Comparison of ENCODE assay signal across 8 cellular contexts in the genomic region with DNA sequence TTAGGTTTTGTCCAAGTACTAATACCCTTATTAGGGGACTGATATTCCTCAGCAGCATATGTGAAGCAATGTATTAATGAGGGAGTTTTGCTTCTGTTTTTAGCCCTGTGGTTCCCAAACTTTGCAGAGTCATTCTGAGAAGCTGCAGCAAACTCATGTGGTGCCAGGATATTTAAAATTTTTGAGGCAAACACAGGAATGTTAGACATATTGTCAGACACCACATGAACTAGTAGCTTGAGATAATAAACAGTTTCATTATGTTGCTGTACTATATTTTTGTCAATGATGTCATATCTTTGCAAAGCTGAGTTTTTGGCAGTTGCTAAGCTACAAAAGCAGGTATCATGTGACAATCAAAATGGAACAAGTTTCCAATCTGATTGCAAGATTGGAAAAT. TPM values are rescaled to one million over a fixed set of nuclear protein-coding genes. Genes with fewer than 3 reads are reported as not detected.
DNase-seq lines count a peak whose midpoint lies in the region; ATAC-seq and TF ChIP-seq lines count a peak whose summit lies in the region.

No MANE protein-coding gene starts in this region.

- H3K36me3 ChIP-seq in heart left ventricle = peaks cover 0 to 65% (median 38%) of the 10 kb centered on the region in 9 donors

- CTCF ChIA-PET in HEK293T (lab: Yijun Ruan, JAX) = no interaction called here

- H3K9me3 ChIP-seq in heart left ventricle = no peaks in the 10 kb centered on the region

- intact Hi-C loops in heart left ventricle (cut with DNase I) = loop anchor here in 2 of 10 donors (5.0 kb wide), 1 partner anchor 36 kb away; the partner anchor contains the start of genes ATP6V1A (in 2 of the 2) and NAA50 (in 2 of the 2)
- intact Hi-C loops in left cardiac atrium (cut with DNase I) = no loop called here

- in situ Hi-C loops in KBM-7 (cut with MboI; ENCODE audit: low pct_unique_long_range_greater_than_20kb, low sequenced_read_pairs) = no loop called here

- H3K27ac ChIP-seq in heart left ventricle = peak overlapping the region in 8 of 12 donors; percentile 2 to 74 (median 27)

- H3K4me3 ChIP-seq in heart left ventricle = peak overlapping the region in 2 of 12 donors; percentile 1 to 19

- TF ChIP-seq POLR2A in heart left ventricle (IDR thresholded peaks at IDR 0.05) = no peak

- peak in 1 of 4 donors; percentile 37 for ATAC-seq in heart left ventricle
- ATAC-seq in left cardiac atrium = no peak

- H3K4me1 ChIP-seq in heart left ventricle = peaks cover 0 to 36% (median 12%) of the 10 kb centered on the region in 12 donors

- no peak for TF ChIP-seq CTCF in heart left ventricle (IDR thresholded peaks at IDR 0.05)

- H3K27me3 ChIP-seq in heart left ventricle = no peaks in the 10 kb centered on the region

- no peak for DNase-seq in heart left ventricle
- no peak for DNase-seq in left cardiac atrium
- DNase-seq in KBM-7 = peak; percentile 43
- DNase-seq in dermis blood vessel endothelial cell = peak; percentile 89
- DNase-seq in superior temporal gyrus (ENCODE audit: extremely low spot score) = peak; percentile 16
- DNase-seq in HEK293T (ENCODE audit: extremely low spot score) = no peak
- DNase-seq in NCI-H187 (lab: John Stamatoyannopoulos, UW) = no peak
- no peak for DNase-seq in NCI-H82 treated with DMSO at 0.1 percent for 48 hours (lab: John Stamatoyannopoulos, UW; ENCODE audit: unreplicated experiment)

- POLR2A ChIA-PET in HEK293T (lab: Yijun Ruan, JAX) = no interaction called here

TF ChIP-seq in HEK293T, 16 proteins besides CTCF, POLR2A, EP300 and RAD21:
- TF ChIP-seq SP1 (IDR thresholded peaks at IDR 0.05) (no peak), HDGF (IDR thresholded peaks at IDR 0.05; ENCODE audit: borderline replicate concordance) (no peak), FOXM1 (IDR thresholded peaks at IDR 0.05; ENCODE audit: borderline replicate concordance) (no peak), ZNF384 (IDR thresholded peaks at IDR 0.05) (no peak), TARDBP (IDR thresholded peaks at IDR 0.05) (no peak), CTBP1 (IDR thresholded peaks at IDR 0.05; ENCODE audit: borderline replicate concordance) (no peak), LEF1 (IDR thresholded peaks at IDR 0.05; ENCODE audit: borderline replicate concordance) (no peak), FOXK2 (IDR thresholded peaks at IDR 0.05) (no peak), PKNOX1 (IDR thresholded peaks at IDR 0.05) (no peak), BHLHE40 (IDR thresholded peaks at IDR 0.05; ENCODE audit: borderline replicate concordance) (no peak), SUZ12 (IDR thresholded peaks at IDR 0.05) (no peak), ELF4 (IDR thresholded peaks at IDR 0.05) (no peak), NFRKB (IDR thresholded peaks at IDR 0.05) (no peak), FOXA1 (IDR thresholded peaks at IDR 0.05) (no peak), ARNT (IDR thresholded peaks at IDR 0.05) (no peak), L3MBTL2 (conservative IDR thresholded peaks at IDR 0.05) (no peak)

RNA-seq across cellular contexts. Expression of gene ATP6V1A, which starts 36.6 kb away (rescaled TPM):
- 10 to 100 TPM; 16.0 to 66.8 (median 21.2) TPM for total RNA-seq in heart left ventricle
- polyA plus RNA-seq in heart left ventricle = 10 to 100 TPM in 1 of 2 donors, 1 to 10 TPM in 1; 5.9 to 10.9 TPM
- total RNA-seq in left cardiac atrium = 10 to 100 TPM; 30.5 to 33.2 TPM
- total RNA-seq in dermis blood vessel endothelial cell = 150 and 196 TPM in 2 replicates

RNA-seq across cellular contexts. Expression of gene NAA50, which starts 37.4 kb away (rescaled TPM):
- 100 to 1,000 TPM in 2 of 9 donors, 10 to 100 TPM in 7; 64.0 to 103 (median 77.6) TPM for total RNA-seq in heart left ventricle
- polyA plus RNA-seq in heart left ventricle = 100 to 1,000 TPM in 1 of 2 donors, 10 to 100 TPM in 1; 15.0 to 147 TPM
- 10 to 100 TPM; 65.7 to 86.5 TPM for total RNA-seq in left cardiac atrium
- total RNA-seq in dermis blood vessel endothelial cell = 200 and 201 TPM in 2 replicates

RNA-seq across cellular contexts. Expression of gene GRAMD1C, which starts 55.1 kb away (rescaled TPM):
- total RNA-seq in heart left ventricle = 1 to 10 TPM in 6 of 9 donors, under 1 TPM in 3; 0.49 to 5.6 (median 1.2) TPM
- polyA plus RNA-seq in heart left ventricle = 1 to 10 TPM in 1 of 2 donors, under 1 TPM in 1; 0.49 to 1.3 TPM
- 1 to 10 TPM; 2.0 to 2.1 TPM for total RNA-seq in left cardiac atrium
- 58.2 and 65.7 TPM in 2 replicates for total RNA-seq in dermis blood vessel endothelial cell

Comparison
In these comparisons a context has a peak if more than half of its experiments do, and no peak if none do; other contexts are left out.
1. DNase-seq: peak in KBM-7 (single experiment), dermis blood vessel endothelial cell (single experiment) and superior temporal gyrus (single experiment); none in heart left ventricle (0 of 5), left cardiac atrium (single experiment), HEK293T (single experiment), NCI-H187 (0 of 2) and NCI-H82 treated with DMSO at 0.1 percent for 48 hours (single experiment).